ENCODE assay signal across 9 cellular contexts in genomic region chr17:64148017-64148631, GRCh38. TPM values are rescaled to one million over a fixed set of nuclear protein-coding genes. Genes with fewer than 3 reads are reported as not detected.
DNase-seq lines count a peak whose midpoint lies in the region; ATAC-seq and TF ChIP-seq lines count a peak whose summit lies in the region.
"Had no signal": no experiment of that assay in that cellular context is flagged by ENCODE, and none has a peak within 500 bp of the region (broad histone marks: within the 10 kb centered on the region; RNA-seq: fewer than 3 reads in every experiment).

No MANE protein-coding gene starts in this region.

- TF ChIP-seq POLR2A in prostate gland (IDR thresholded peaks at IDR 0.05): no peak

- H3K27ac ChIP-seq in prostate gland: peak overlapping the region; percentile 28 to 99

- no peak for DNase-seq in T-helper 1 cell
- DNase-seq in NCI-H524 treated with DMSO at 0.1 percent for 48 hours (lab: John Stamatoyannopoulos, UW): peak; percentile 54
- DNase-seq in dermis microvascular lymphatic vessel endothelial cell (ENCODE audit: low read depth in 2 of 2): peak; percentile 94 to 96
- no peak for DNase-seq in prostate gland (ENCODE audit: low spot score)
- DNase-seq in omental fat pad (ENCODE audit: low spot score): no peak

- H3K36me3 Mint-ChIP-seq in T-helper 1 cell treated with Interleukin-12 subunit alpha and Interleukin-12 subunit beta and Interleukin-4 antibody, amounts not matched to agents 30 μg/mL and 1 μg/mL, for 36 hours (ENCODE audit: low read depth): peaks cover 32% of the 10 kb centered on the region

- H3K4me1 ChIP-seq in prostate gland (replicated peaks): peaks cover 3% of the 10 kb centered on the region

- no peaks in the 10 kb centered on the region for H3K27me3 ChIP-seq in prostate gland (replicated peaks; ENCODE audit: insufficient read depth)
- H3K27me3 ChIP-seq: foreskin keratinocyte had no signal

- 45% methylated on average over 8 of the region's 8 CpGs for WGBS in prostate gland

- peak overlapping the region; percentile 5 for H3K4me3 Mint-ChIP-seq in T-helper 1 cell treated with Interleukin-12 subunit alpha and Interleukin-12 subunit beta and Interleukin-4 antibody, amounts not matched to agents 30 μg/mL and 1 μg/mL, for 36 hours

- ATAC-seq in omental fat pad (ENCODE audit: low FRiP score) (no peak), GM18909 (IDR thresholded peaks at IDR 0.05; ENCODE audit: poor library complexity, unreplicated experiment) (no peak), HG03521 (IDR thresholded peaks at IDR 0.05; ENCODE audit: unreplicated experiment) (no peak)
- ATAC-seq: foreskin keratinocyte had no signal

- TF ChIP-seq CTCF in prostate gland (IDR thresholded peaks at IDR 0.05) (no peak), omental fat pad (IDR thresholded peaks at IDR 0.05) (no peak)

- H3K9me3 ChIP-seq in prostate gland: no peaks in the 10 kb centered on the region

- no peaks in the 10 kb centered on the region for H3K9me3 Mint-ChIP-seq in T-helper 1 cell treated with Interleukin-12 subunit alpha and Interleukin-12 subunit beta and Interleukin-4 antibody, amounts not matched to agents 30 μg/mL and 1 μg/mL, for 36 hours

- H3K4me3 ChIP-seq in prostate gland: no peak overlapping the region

- H3K4me1 Mint-ChIP-seq in T-helper 1 cell treated with Interleukin-12 subunit alpha and Interleukin-12 subunit beta and Interleukin-4 antibody, amounts not matched to agents 30 μg/mL and 1 μg/mL, for 36 hours (ENCODE audit: low read depth): peaks cover 23% of the 10 kb centered on the region

- no peaks in the 10 kb centered on the region for H3K27me3 Mint-ChIP-seq in T-helper 1 cell treated with Interleukin-12 subunit alpha and Interleukin-12 subunit beta and Interleukin-4 antibody, amounts not matched to agents 30 μg/mL and 1 μg/mL, for 36 hours (ENCODE audit: low read depth)

- peak overlapping the region; percentile 28 for H3K27ac Mint-ChIP-seq in T-helper 1 cell treated with Interleukin-12 subunit alpha and Interleukin-12 subunit beta and Interleukin-4 antibody, amounts not matched to agents 30 μg/mL and 1 μg/mL, for 36 hours

- H3K36me3 ChIP-seq in prostate gland: no peaks in the 10 kb centered on the region

- intact Hi-C loops in prostate gland (cut with DNase I): loop anchor here (5.0 kb wide), 1 partner anchor 114 kb away; the partner anchor contains the start of gene TEX2

RNA-seq across cellular contexts. Expression of gene ERN1, which starts 18.2 kb away (rescaled TPM):
- 5.6 and 14.3 TPM in 2 replicates for total RNA-seq in dermis microvascular lymphatic vessel endothelial cell
- 10 to 100 TPM; 14.4 to 21.4 TPM for total RNA-seq in prostate gland
- 10 to 100 TPM; 14.6 to 54.4 (median 30.4) TPM for total RNA-seq in omental fat pad

Comparison
In these comparisons a context has a peak if more than half of its experiments do, and no peak if none do; other contexts are left out.
1. DNase-seq: peak in NCI-H524 treated with DMSO at 0.1 percent for 48 hours (single experiment) and dermis microvascular lymphatic vessel endothelial cell (2 of 2); none in T-helper 1 cell (0 of 5), prostate gland (single experiment) and omental fat pad (single experiment).